ENCODE assay signal across 1 cellular context in the genomic region with DNA sequence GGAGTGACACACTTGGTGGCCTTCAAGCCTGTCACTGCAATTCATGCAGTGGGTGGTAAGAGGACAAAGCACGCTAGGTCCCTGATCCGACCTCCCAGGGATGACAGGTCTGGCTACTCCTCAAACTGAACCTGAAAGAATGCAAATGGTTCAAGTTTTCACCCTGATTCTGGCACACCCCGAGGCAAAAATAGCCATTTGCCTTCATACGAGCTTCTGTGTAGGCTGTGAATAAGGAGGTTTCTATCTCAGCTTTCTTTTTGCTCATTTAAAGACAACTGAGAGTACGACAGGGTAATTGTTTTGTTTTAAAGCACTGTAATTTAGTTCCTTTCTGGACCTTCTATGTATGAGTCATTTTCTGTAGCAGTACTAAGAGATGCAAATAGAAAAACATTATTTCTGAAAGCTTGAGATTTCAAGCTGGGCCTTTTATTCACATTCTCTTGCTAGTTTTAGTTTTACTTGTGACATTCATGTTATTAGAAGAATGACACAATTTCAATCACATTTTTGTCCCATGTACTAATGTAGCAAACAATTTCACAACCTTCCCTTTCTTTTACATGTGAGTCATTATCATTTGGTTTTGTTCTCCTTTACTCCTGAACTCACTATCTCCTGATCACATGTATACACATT.
TF ChIP-seq lines count a peak whose summit lies in the region.

No MANE protein-coding gene starts in this region.

TF ChIP-seq in SK-N-SH treated with all-trans-retinoic acid at 6 μM for 48 hours, 23 proteins besides CTCF, POLR2A, EP300 and RAD21 (continued from another document):
- TF ChIP-seq, protein P1, sequence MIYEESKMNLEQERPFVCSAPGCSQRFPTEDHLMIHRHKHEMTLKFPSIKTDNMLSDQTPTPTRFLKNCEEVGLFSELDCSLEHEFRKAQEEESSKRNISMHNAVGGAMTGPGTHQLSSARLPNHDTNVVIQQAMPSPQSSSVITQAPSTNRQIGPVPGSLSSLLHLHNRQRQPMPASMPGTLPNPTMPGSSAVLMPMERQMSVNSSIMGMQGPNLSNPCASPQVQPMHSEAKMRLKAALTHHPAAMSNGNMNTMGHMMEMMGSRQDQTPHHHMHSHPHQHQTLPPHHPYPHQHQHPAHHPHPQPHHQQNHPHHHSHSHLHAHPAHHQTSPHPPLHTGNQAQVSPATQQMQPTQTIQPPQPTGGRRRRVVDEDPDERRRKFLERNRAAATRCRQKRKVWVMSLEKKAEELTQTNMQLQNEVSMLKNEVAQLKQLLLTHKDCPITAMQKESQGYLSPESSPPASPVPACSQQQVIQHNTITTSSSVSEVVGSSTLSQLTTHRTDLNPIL (CRISPR knock-in tag; IDR thresholded peaks at IDR 0.05; ENCODE audit: low read depth) = no peak
- no peak for TF ChIP-seq SNAI2 (CRISPR knock-in tag; IDR thresholded peaks at IDR 0.05)
- TF ChIP-seq, protein P2, sequence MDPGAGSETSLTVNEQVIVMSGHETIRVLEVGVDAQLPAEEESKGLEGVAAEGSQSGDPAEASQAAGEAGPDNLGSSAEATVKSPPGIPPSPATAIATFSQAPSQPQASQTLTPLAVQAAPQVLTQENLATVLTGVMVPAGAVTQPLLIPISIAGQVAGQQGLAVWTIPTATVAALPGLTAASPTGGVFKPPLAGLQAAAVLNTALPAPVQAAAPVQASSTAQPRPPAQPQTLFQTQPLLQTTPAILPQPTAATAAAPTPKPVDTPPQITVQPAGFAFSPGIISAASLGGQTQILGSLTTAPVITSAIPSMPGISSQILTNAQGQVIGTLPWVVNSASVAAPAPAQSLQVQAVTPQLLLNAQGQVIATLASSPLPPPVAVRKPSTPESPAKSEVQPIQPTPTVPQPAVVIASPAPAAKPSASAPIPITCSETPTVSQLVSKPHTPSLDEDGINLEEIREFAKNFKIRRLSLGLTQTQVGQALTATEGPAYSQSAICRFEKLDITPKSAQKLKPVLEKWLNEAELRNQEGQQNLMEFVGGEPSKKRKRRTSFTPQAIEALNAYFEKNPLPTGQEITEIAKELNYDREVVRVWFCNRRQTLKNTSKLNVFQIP (CRISPR knock-in tag; IDR thresholded peaks at IDR 0.05; ENCODE audit: borderline replicate concordance, low read depth) = no peak
